ENCODE assay signal across 8 cellular contexts in the genomic region with DNA sequence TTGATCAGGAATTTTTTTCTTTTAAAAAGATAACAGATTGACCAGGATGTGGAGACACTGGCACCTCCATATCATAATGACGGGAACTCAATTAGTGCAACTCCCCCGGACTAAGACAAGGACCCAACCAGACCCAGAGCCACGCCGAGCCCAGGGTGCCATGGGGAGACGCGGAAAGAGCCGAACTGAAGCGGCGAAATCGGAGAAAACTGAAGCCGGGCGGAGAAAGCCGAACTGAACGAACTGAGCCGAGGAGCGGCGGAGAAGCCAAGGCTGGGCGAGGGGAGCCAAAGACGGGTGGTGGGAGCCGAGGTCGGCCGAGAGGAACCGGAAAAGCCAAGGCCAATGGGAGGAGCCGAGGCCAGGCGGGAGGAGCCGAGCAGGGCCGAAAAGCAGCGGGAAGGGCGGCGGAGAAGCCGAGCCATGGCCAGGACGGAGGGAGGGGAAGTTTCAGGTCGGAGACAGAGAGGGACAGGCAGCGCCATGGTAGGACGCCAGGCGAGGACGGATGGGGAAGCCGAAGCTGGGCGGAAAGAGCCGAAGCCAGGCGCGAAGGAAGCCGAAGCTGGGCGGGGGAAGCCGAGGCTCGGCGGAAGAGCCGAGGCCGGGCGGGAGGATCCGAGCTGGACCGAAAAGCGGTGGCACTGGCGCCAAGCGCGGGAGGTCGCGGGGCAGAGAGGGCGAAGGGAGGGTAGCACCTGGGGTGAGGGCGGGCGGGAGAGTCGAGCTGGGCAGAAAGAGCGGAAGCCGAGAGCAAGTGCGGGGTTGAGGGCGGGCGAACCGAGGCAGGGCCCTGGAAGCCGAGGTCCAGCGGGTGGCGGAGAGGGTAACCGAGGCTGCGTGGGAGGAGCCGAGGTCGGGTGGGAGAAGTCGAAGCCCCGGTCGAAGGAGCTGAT. TPM values are rescaled to one million over a fixed set of nuclear protein-coding genes. Genes with fewer than 3 reads are reported as not detected.
DNase-seq lines count a peak whose midpoint lies in the region; ATAC-seq and TF ChIP-seq lines count a peak whose summit lies in the region.

No MANE protein-coding gene starts in this region.

- POLR2A ChIA-PET in OCI-LY7 (lab: Charles Lee) = interaction anchor here (0.6 to 1.8 kb wide), 16 partner anchors 14 to 251 kb away, joined by 3 to 10 read pairs (median 4); a partner anchor contains a TSS

- CTCF ChIA-PET in OCI-LY7 (lab: Charles Lee; ENCODE audit: unreplicated experiment) = interaction anchor here (0.6 to 1.0 kb wide), 2 partner anchors 243 to 250 kb away, joined by 3 read pairs; a partner anchor contains a TSS

- H3K36me3 ChIP-seq in OCI-LY7 (ENCODE audit: insufficient read depth, low read length) = no peaks in the 10 kb centered on the region

- peak overlapping the region; percentile 86 for H3K4me2 ChIP-seq in OCI-LY7 (ENCODE audit: low read length)

- no peaks in the 10 kb centered on the region for H4K20me1 ChIP-seq in OCI-LY7 (ENCODE audit: insufficient read depth, low read length)

- peaks cover 5% of the 10 kb centered on the region; the same call in 1 of the 2 replicates for H3K9me3 ChIP-seq in OCI-LY7 (ENCODE audit: low read length)
- peaks cover 6% of the 10 kb centered on the region for H3K9me3 ChIP-seq in mononuclear cell (ENCODE audit: low read depth, low read length)

- no peak for TF ChIP-seq CTCF in OCI-LY7 (conservative IDR thresholded peaks at IDR 0.05; ENCODE audit: low read length)

- intact Hi-C loops in OCI-LY7 (cut with micrococcal nuclease; ENCODE audit: unreplicated experiment) = loop anchor here (2.0 kb wide), 1 partner anchor 250 kb away; a partner anchor contains a TSS

- peak overlapping the region; percentile 38 for H2AFZ ChIP-seq in OCI-LY7 (ENCODE audit: low read length)

- H3K9me2 ChIP-seq in OCI-LY7 (ENCODE audit: insufficient read depth, low read length) = no peaks in the 10 kb centered on the region

- no peaks in the 10 kb centered on the region for H3K27me3 ChIP-seq in mononuclear cell (ENCODE audit: insufficient read depth, low read length)

- peak; percentile 70 for ATAC-seq in GM21526 (IDR thresholded peaks at IDR 0.05; ENCODE audit: low FRiP score, unreplicated experiment)

- peak overlapping the region; percentile 57 for H3K27ac ChIP-seq in OCI-LY7 (ENCODE audit: low read depth, low read length, poor library complexity, severe bottlenecking)

- no peaks in the 10 kb centered on the region for H3K79me2 ChIP-seq in OCI-LY7 (ENCODE audit: insufficient read depth, low read depth, low read length)

- H3K4me3 ChIP-seq in OCI-LY7 (ENCODE audit: low read depth, low read length, poor library complexity, severe bottlenecking) (peak overlapping the region; percentile 67), mononuclear cell (ENCODE audit: low read length) (peak overlapping the region; percentile 59)

- H3K4me1 ChIP-seq in OCI-LY7 (ENCODE audit: insufficient read depth, low read length, poor library complexity, severe bottlenecking) (peaks cover 22% of the 10 kb centered on the region), mononuclear cell (ENCODE audit: insufficient read depth, low read length) (peaks cover 13% of the 10 kb centered on the region)

- no TSS peak for BruUV-seq in OCI-LY7 (replicated peaks; lab: Mats Ljungman, UMichigan)

- DNase-seq in DMS 273 treated with DMSO at 0.1 percent for 48 hours (lab: John Stamatoyannopoulos, UW) (peak; percentile 87), HuH-7.5 (ENCODE audit: low spot score) (peak; percentile 76), OCI-LY7 (ENCODE audit: low spot score) (peak; percentile 93), activated T-cell treated with anti-CD3 and anti-CD28 coated beads for 24 hours (ENCODE audit: low read depth) (peak; percentile 87), epidermal melanocyte (ENCODE audit: insufficient read length, low spot score) (peak; percentile 76)
- DNase-seq in stimulated activated CD8-positive, alpha-beta memory T cell treated with anti-CD3 and anti-CD28 coated beads, Interleukin-2, amount 100 ng/mL, for 1 hour (ENCODE audit: low read depth in 2 of 2) = peak; percentile 78

RNA-seq across cellular contexts. Expression of a gene that starts 29.4 kb away (rescaled TPM):
- total RNA-seq in OCI-LY7 (2014; rRNA removed; shearing (Covaris generic)) = 12.0 and 18.0 TPM in 2 replicates
- total RNA-seq in OCI-LY7 (2022) (16.1 and 18.2 TPM in 2 replicates), mononuclear cell (25.6 TPM)

RNA-seq across cellular contexts. Expression of a gene that starts 40.5 kb away (rescaled TPM):
- not detected in 2 replicates for total RNA-seq in OCI-LY7 (2014; rRNA removed; shearing (Covaris generic))
- total RNA-seq in OCI-LY7 (2022) (not detected in 2 replicates), mononuclear cell (not detected)

RNA-seq across cellular contexts. Expression of a gene that starts 49.8 kb away (rescaled TPM):
- total RNA-seq in OCI-LY7 (2014; rRNA removed; shearing (Covaris generic)) = not detected in 2 replicates
- total RNA-seq in OCI-LY7 (2022) = not detected in 2 replicates
- not detected for total RNA-seq in mononuclear cell

RNA-seq across cellular contexts. Expression of a gene that starts 59.0 kb away (rescaled TPM):
- total RNA-seq in OCI-LY7 (2014; rRNA removed; shearing (Covaris generic)) = not detected in 2 replicates
- total RNA-seq in OCI-LY7 (2022) (not detected in 2 replicates), mononuclear cell (not detected)

Comparison
In these comparisons a context has a peak if more than half of its experiments do, and no peak if none do; other contexts are left out.
1. Peak in every context shown above with its lines: DNase-seq, ATAC-seq, H3K4me3 ChIP-seq and H3K27ac ChIP-seq.